In genomic region chr17:34979650-34980352, GRCh38 we compare ENCODE assay signal across 1 cellular context.
A peak's percentile ranks its signal among the peaks of the same experiment; 100 is the strongest.
TF ChIP-seq lines count a peak whose summit lies in the region.

No MANE protein-coding gene starts in this region.

TF ChIP-seq in HEK293, 187 proteins besides CTCF, POLR2A, EP300 and RAD21 (continued from another document):
- TF ChIP-seq PBX3 (CRISPR knock-in tag; IDR thresholded peaks at IDR 0.05) (no peak), ZNF624 (tag by site-specific recombination; IDR thresholded peaks at IDR 0.05) (no peak), ZNF324 (tag by site-specific recombination; IDR thresholded peaks at IDR 0.05) (0 out of 2 replicates have a peak, but pooled peaks have one; percentile 47), ZNF510 (tag by site-specific recombination; IDR thresholded peaks at IDR 0.05; ENCODE audit: insufficient replicate concordance) (no peak), TCF7L2 (IDR thresholded peaks at IDR 0.05; ENCODE audit: borderline replicate concordance, low read depth, low read length) (no peak), ZNF184 (tag by site-specific recombination; IDR thresholded peaks at IDR 0.05) (0 out of 2 replicates have a peak, but pooled peaks have one; percentile 38), ZNF16 (tag by site-specific recombination; IDR thresholded peaks at IDR 0.05; ENCODE audit: low read depth) (no peak), ZNF341 (tag by site-specific recombination; IDR thresholded peaks at IDR 0.05; ENCODE audit: low read depth) (no peak), ZNF626 (tag by site-specific recombination; IDR thresholded peaks at IDR 0.05) (no peak), KLF1 (tag by site-specific recombination; IDR thresholded peaks at IDR 0.05) (0 out of 2 replicates have a peak, but pooled peaks have one; percentile 4), ZNF280C (tag by site-specific recombination; IDR thresholded peaks at IDR 0.05) (no peak), ZBTB17 (tag by site-specific recombination; IDR thresholded peaks at IDR 0.05) (no peak), ZNF549 (tag by site-specific recombination; IDR thresholded peaks at IDR 0.05) (no peak), ZNF677 (tag by site-specific recombination; IDR thresholded peaks at IDR 0.05) (no peak), KLF8 (tag by site-specific recombination; IDR thresholded peaks at IDR 0.05) (peak; percentile 11; the same call in 1 of the 2 replicates), ZNF221 (tag by site-specific recombination; IDR thresholded peaks at IDR 0.05; ENCODE audit: borderline replicate concordance) (no peak), BCL11B (tag by site-specific recombination; IDR thresholded peaks at IDR 0.05; ENCODE audit: low read depth) (no peak), ZBTB11 (tag by site-specific recombination; conservative IDR thresholded peaks at IDR 0.05; ENCODE audit: low read depth) (0 out of 2 replicates have a peak, but pooled peaks have one; percentile 15), ZNF629 (tag by site-specific recombination; IDR thresholded peaks at IDR 0.05) (no peak; the same call in 1 of the 2 replicates), WT1 (tag by site-specific recombination; IDR thresholded peaks at IDR 0.05) (peak; percentile 14; the same call in 1 of the 2 replicates), ZSCAN4 (tag by site-specific recombination; IDR thresholded peaks at IDR 0.05) (no peak), ZNF660 (tag by site-specific recombination; IDR thresholded peaks at IDR 0.05) (peak; percentile 95), SP7 (tag by site-specific recombination; IDR thresholded peaks at IDR 0.05) (peak; percentile 63), ZNF366 (tag by site-specific recombination; conservative IDR thresholded peaks at IDR 0.05) (0 out of 2 replicates have a peak, but pooled peaks have one; percentile 13), PATZ1 (tag by site-specific recombination; IDR thresholded peaks at IDR 0.05) (peak; percentile 35), ZNF433 (tag by site-specific recombination; IDR thresholded peaks at IDR 0.05; ENCODE audit: low read depth) (no peak), ZBTB10 (tag by site-specific recombination; IDR thresholded peaks at IDR 0.05) (no peak), PRDM10 (tag by site-specific recombination; IDR thresholded peaks at IDR 0.05) (peak; percentile 24; the same call in 1 of the 2 replicates)
